ENCODE assay signal across 15 cellular contexts in the genomic region with DNA sequence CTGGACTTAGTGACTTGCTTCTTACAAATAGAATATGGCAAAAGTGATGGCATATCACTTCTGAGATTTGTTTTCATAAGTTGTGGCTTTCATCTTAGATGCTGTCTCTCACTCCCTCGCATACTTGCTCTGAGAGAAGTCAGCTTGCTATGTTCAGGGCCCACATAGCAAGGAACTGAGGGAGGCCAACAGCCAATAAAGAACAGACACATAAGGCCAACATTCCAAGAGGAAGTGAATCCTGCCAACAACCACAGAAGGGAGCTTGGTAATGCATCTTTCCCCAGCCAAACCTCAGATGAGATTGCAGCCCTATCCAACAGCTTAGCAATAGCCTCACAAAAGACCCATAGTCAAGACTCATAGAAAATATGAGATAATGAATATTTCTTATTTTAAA.
"Had no signal": no experiment of that assay in that cellular context is flagged by ENCODE, and none has a peak within 500 bp of the region (broad histone marks: within the 10 kb centered on the region; RNA-seq: fewer than 3 reads in every experiment).

No MANE protein-coding gene starts in this region.

- H3K4me3 ChIP-seq: esophagus squamous epithelium, hepatocyte, left ventricle myocardium inferior, suprapubic skin had no signal

- H3K36me3 ChIP-seq: esophagus squamous epithelium, left ventricle myocardium inferior, suprapubic skin had no signal

- H3K4me1 ChIP-seq: esophagus squamous epithelium, left ventricle myocardium inferior, suprapubic skin had no signal

- ATAC-seq: activated CD4-positive, CD25-positive, alpha-beta regulatory T cell treated with anti-CD3 and anti-CD28 coated beads, Interleukin-2, amount 50 U/mL, for 24 hours; natural killer cell treated with Interleukin-12 subunit alpha and Interleukin-12 subunit beta and Interleukin-15 and Interleukin-18, amount 100 ng/mL, for 72 hours; right cardiac atrium had no signal

- H3K27me3 ChIP-seq: esophagus squamous epithelium, hepatocyte, suprapubic skin had no signal

- H3K9me3 ChIP-seq: esophagus squamous epithelium, suprapubic skin had no signal

- DNase-seq: activated naive CD4-positive, alpha-beta T cell treated with anti-CD3 and anti-CD28 coated beads, Interleukin-2, amount 10 ng/mL, durations not matched to agents 7 days and 5 days; effector CD8-positive, alpha-beta T cell; esophagus squamous epithelium; left ventricle myocardium inferior; mesendoderm; right cardiac atrium; small intestine; stimulated activated CD4-positive, alpha-beta T cell treated with anti-CD3 and anti-CD28 coated beads, Interleukin-4, amount 100 ng/mL, for 24 hours; stimulated activated naive CD4-positive, alpha-beta T cell; T-helper 9 cell; trophoblast cell had no signal

- H3K27ac ChIP-seq: esophagus squamous epithelium, hepatocyte, left ventricle myocardium inferior, suprapubic skin had no signal
